In genomic region chr1:212814989-212815388, GRCh38 we compare ENCODE assay signal across 9 cellular contexts. TPM values are rescaled to one million over a fixed set of nuclear protein-coding genes. Genes with fewer than 3 reads are reported as not detected.
DNase-seq lines count a peak whose midpoint lies in the region; ATAC-seq and TF ChIP-seq lines count a peak whose summit lies in the region.
"Had no signal": no experiment of that assay in that cellular context is flagged by ENCODE, and none has a peak within 500 bp of the region (broad histone marks: within the 10 kb centered on the region; RNA-seq: fewer than 3 reads in every experiment).

No MANE protein-coding gene starts in this region.

- no peak overlapping the region for H2AFZ ChIP-seq in fibroblast of lung (ENCODE audit: low read length)

- no peaks in the 10 kb centered on the region for H3K4me1 ChIP-seq in fibroblast of lung (ENCODE audit: control insufficient read depth, extremely low read depth, insufficient read depth, low read length)
- H3K4me1 ChIP-seq in stomach, result peaks cover 0 to 25% (median 0%) of the 10 kb centered on the region in 4 donors
- H3K4me1 ChIP-seq in vagina, result no peaks in the 10 kb centered on the region

- no peak for TF ChIP-seq EP300 in stomach (IDR thresholded peaks at IDR 0.05)

- H3K4me2 ChIP-seq in fibroblast of lung (ENCODE audit: extremely low read depth, insufficient read depth, low read length), result no peak overlapping the region

- H4K20me1 ChIP-seq in fibroblast of lung (ENCODE audit: control insufficient read depth, extremely low read depth, insufficient read depth, low read length), result no peaks in the 10 kb centered on the region

- no peaks in the 10 kb centered on the region for H3K36me3 ChIP-seq in fibroblast of lung (ENCODE audit: control insufficient read depth, insufficient read depth, low read length)
- H3K36me3 ChIP-seq in stomach, result peaks cover 0 to 20% (median 16%) of the 10 kb centered on the region in 4 donors
- H3K36me3 ChIP-seq in vagina, result no peaks in the 10 kb centered on the region

- TF ChIP-seq CTCF in fibroblast of lung (conservative IDR thresholded peaks at IDR 0.05 in 1 of 2, IDR thresholded peaks at IDR 0.05 in 1 of 2; ENCODE audit: low read depth in 1 of 2, low read length in 2 of 2), result peak; percentile 24 to 41
- peak in 4 of 7 experiments; percentile 27 to 47 (median 45) for TF ChIP-seq CTCF in stomach (IDR thresholded peaks at IDR 0.05)
- no peak for TF ChIP-seq CTCF in vagina (IDR thresholded peaks at IDR 0.05)

- H3K4me3 ChIP-seq in fibroblast of lung (replicated peaks in 1 of 4; ENCODE audit: control extremely low read depth in 1 of 4, insufficient read depth in 1 of 4, low read depth in 3 of 4, low read length in 4 of 4) (no peak overlapping the region), stomach (no peak overlapping the region), vagina (no peak overlapping the region)

- H3K9me3 ChIP-seq in fibroblast of lung (ENCODE audit: control insufficient read depth, insufficient read depth, low read depth, low read length) (no peaks in the 10 kb centered on the region), stomach (no peaks in the 10 kb centered on the region), vagina (no peaks in the 10 kb centered on the region)

- DNase-seq in SKM-1 treated with dmso at 0.1 percent for 144 hours (lab: John Stamatoyannopoulos, UW; ENCODE audit: unreplicated experiment) (peak; percentile 49), SKM-1 (lab: John Stamatoyannopoulos, UW; ENCODE audit: unreplicated experiment) (no peak), NCI-H69 (lab: John Stamatoyannopoulos, UW) (peak; percentile 91), fibroblast of lung (ENCODE audit: low read depth in 2 of 2) (peak in 1 of 2 donors; percentile 25), stomach (no peak), activated gamma-delta T cell treated with Interleukin-2 at 50 U/mL for 16 hours (no peak), vagina (ENCODE audit: extremely low spot score in 2 of 2) (no peak)

- H3K27me3 ChIP-seq in fibroblast of lung (ENCODE audit: control insufficient read depth, insufficient read depth, low read length), result no peaks in the 10 kb centered on the region
- no peaks in the 10 kb centered on the region for H3K27me3 ChIP-seq in stomach
- no peaks in the 10 kb centered on the region for H3K27me3 ChIP-seq in vagina

- ATAC-seq in GM18909 (IDR thresholded peaks at IDR 0.05; ENCODE audit: poor library complexity, unreplicated experiment), result no peak

- H3K9ac ChIP-seq in fibroblast of lung (ENCODE audit: insufficient read depth, low read length), result no peak overlapping the region

- H3K79me2 ChIP-seq in fibroblast of lung (ENCODE audit: control insufficient read depth, insufficient read depth, low read length), result no peaks in the 10 kb centered on the region

- 23 to 37% (median 31%) methylated on average over 5 of the region's 5 CpGs for WGBS in stomach, 5 donors

- intact Hi-C loops in stomach (cut with DNase I; ENCODE audit: low total_unique reads), result loop anchor here (5.0 kb wide), 1 partner anchor 182 kb away; no protein-coding TSS in a partner anchor
- intact Hi-C loops in vagina (cut with DNase I), result no loop called here

- H3K27ac ChIP-seq in fibroblast of lung (ENCODE audit: insufficient read depth, low read length) (no peak overlapping the region), stomach (no peak overlapping the region), vagina (no peak overlapping the region)
- H3K27ac ChIP-seq: HL-60 had no signal

- TF ChIP-seq POLR2A in stomach (IDR thresholded peaks at IDR 0.05) (no peak), vagina (IDR thresholded peaks at IDR 0.05) (no peak)

RNA-seq across cellular contexts. Expression of gene TATDN3, which starts 23.3 kb away (rescaled TPM):
- total RNA-seq in fibroblast of lung (15.4 and 22.5 TPM in 2 replicates), stomach (10 to 100 TPM in 2 of 5 donors, 1 to 10 TPM in 3; 2.6 to 52.2 (median 9.3) TPM), vagina (6.9 TPM)
- polyA plus RNA-seq in fibroblast of lung (13.5 and 17.6 TPM in 2 replicates), stomach (10 to 100 TPM in 2 of 3 donors, 1 to 10 TPM in 1; 8.1 to 11.2 (median 11.1) TPM)
- polyA plus RNA-seq in fibroblast of lung (2012), result 11.0 and 13.5 TPM in 2 replicates
- 2.8 and 3.5 TPM in 2 replicates for polyA minus RNA-seq in fibroblast of lung (ENCODE audit: low replicate concordance)

RNA-seq across cellular contexts. Expression of gene NSL1, which starts 23.4 kb away (rescaled TPM):
- total RNA-seq in fibroblast of lung (24.4 and 25.4 TPM in 2 replicates), stomach (100 to 1,000 TPM in 1 of 5 donors, 10 to 100 TPM in 4; 23.2 to 170 (median 54.2) TPM), vagina (92.3 TPM)
- polyA plus RNA-seq in fibroblast of lung (21.4 and 27.4 TPM in 2 replicates), stomach (10 to 100 TPM; 10.2 to 23.8 (median 21.8) TPM)
- polyA plus RNA-seq in fibroblast of lung (2012), result 19.0 and 24.8 TPM in 2 replicates
- polyA minus RNA-seq in fibroblast of lung (ENCODE audit: low replicate concordance), result 2.0 and 2.6 TPM in 2 replicates

RNA-seq across cellular contexts. Expression of gene SPATA45, which starts 32.5 kb away (rescaled TPM):
- 0.51 and 0.83 TPM in 2 replicates for total RNA-seq in fibroblast of lung
- 0.44 TPM in 1 of 2 replicates, not detected in the other for polyA plus RNA-seq in fibroblast of lung
- polyA plus RNA-seq in fibroblast of lung (2012), result not detected in 2 replicates
- not detected in 2 replicates for polyA minus RNA-seq in fibroblast of lung (ENCODE audit: low replicate concordance)
- not detected for total RNA-seq in stomach
- polyA plus RNA-seq in stomach, result not detected
- total RNA-seq in vagina, result not detected

RNA-seq across cellular contexts. Expression of gene FLVCR1, which starts 43.1 kb away (rescaled TPM):
- total RNA-seq in fibroblast of lung (6.4 and 7.3 TPM in 2 replicates), stomach (10 to 100 TPM in 3 of 5 donors, 1 to 10 TPM in 2; 1.8 to 19.1 (median 10.7) TPM), vagina (5.6 TPM)
- polyA plus RNA-seq in fibroblast of lung (2.5 and 2.9 TPM in 2 replicates), stomach (1 to 10 TPM in 2 of 3 donors, under 1 TPM in 1; 0.61 to 4.4 (median 2.2) TPM)
- polyA plus RNA-seq in fibroblast of lung (2012), result 3.0 and 3.4 TPM in 2 replicates
- polyA minus RNA-seq in fibroblast of lung (ENCODE audit: low replicate concordance), result 0.27 and 15.9 TPM in 2 replicates

Comparison
In these comparisons a context has a peak if more than half of its experiments do, and no peak if none do; other contexts are left out.
1. DNase-seq: peak in SKM-1 treated with dmso at 0.1 percent for 144 hours (single experiment) and NCI-H69 (single experiment); none in SKM-1 (single experiment), stomach (single experiment), activated gamma-delta T cell treated with Interleukin-2 at 50 U/mL for 16 hours (single experiment) and vagina (0 of 2).
2. CTCF ChIP-seq: peak in fibroblast of lung (2 of 2) and stomach (4 of 7); none in vagina (0 of 3).